ENCODE assay signal across 1 cellular context in genomic region chr5:39518516-39518915, GRCh38.
TF ChIP-seq lines count a peak whose summit lies in the region.

No MANE protein-coding gene starts in this region.

TF ChIP-seq in SK-N-SH, 30 proteins besides CTCF, POLR2A, EP300 and RAD21 (continued from another document):
- peak; percentile 65 for TF ChIP-seq PBX3 (IDR thresholded peaks at IDR 0.05)
- no peak for TF ChIP-seq SIN3A (IDR thresholded peaks at IDR 0.05; ENCODE audit: borderline replicate concordance, low read depth, low read length)
- TF ChIP-seq MXI1 (IDR thresholded peaks at IDR 0.05; ENCODE audit: low read depth, low read length) = no peak
- TF ChIP-seq ELF1 (IDR thresholded peaks at IDR 0.05) = no peak
- TF ChIP-seq RXRA (IDR thresholded peaks at IDR 0.05; ENCODE audit: borderline replicate concordance, low read depth) = no peak
- peak; percentile 69 for TF ChIP-seq NFIC (IDR thresholded peaks at IDR 0.05; ENCODE audit: borderline replicate concordance)
- TF ChIP-seq TCF12 (IDR thresholded peaks at IDR 0.05) = peak; percentile 91
- TF ChIP-seq YY1 (IDR thresholded peaks at IDR 0.05; ENCODE audit: low read depth) = no peak
- TF ChIP-seq, protein P1, sequence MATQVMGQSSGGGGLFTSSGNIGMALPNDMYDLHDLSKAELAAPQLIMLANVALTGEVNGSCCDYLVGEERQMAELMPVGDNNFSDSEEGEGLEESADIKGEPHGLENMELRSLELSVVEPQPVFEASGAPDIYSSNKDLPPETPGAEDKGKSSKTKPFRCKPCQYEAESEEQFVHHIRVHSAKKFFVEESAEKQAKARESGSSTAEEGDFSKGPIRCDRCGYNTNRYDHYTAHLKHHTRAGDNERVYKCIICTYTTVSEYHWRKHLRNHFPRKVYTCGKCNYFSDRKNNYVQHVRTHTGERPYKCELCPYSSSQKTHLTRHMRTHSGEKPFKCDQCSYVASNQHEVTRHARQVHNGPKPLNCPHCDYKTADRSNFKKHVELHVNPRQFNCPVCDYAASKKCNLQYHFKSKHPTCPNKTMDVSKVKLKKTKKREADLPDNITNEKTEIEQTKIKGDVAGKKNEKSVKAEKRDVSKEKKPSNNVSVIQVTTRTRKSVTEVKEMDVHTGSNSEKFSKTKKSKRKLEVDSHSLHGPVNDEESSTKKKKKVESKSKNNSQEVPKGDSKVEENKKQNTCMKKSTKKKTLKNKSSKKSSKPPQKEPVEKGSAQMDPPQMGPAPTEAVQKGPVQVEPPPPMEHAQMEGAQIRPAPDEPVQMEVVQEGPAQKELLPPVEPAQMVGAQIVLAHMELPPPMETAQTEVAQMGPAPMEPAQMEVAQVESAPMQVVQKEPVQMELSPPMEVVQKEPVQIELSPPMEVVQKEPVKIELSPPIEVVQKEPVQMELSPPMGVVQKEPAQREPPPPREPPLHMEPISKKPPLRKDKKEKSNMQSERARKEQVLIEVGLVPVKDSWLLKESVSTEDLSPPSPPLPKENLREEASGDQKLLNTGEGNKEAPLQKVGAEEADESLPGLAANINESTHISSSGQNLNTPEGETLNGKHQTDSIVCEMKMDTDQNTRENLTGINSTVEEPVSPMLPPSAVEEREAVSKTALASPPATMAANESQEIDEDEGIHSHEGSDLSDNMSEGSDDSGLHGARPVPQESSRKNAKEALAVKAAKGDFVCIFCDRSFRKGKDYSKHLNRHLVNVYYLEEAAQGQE (IDR thresholded peaks at IDR 0.05; ENCODE audit: low read depth, low read length) = no peak
